Comparison of ENCODE assay signal across 30 cellular contexts in genomic region chr5:74188341-74188740, GRCh38.
"Had no signal": no experiment of that assay in that cellular context is flagged by ENCODE, and none has a peak within 500 bp of the region (broad histone marks: within the 10 kb centered on the region; RNA-seq: fewer than 3 reads in every experiment).

No MANE protein-coding gene starts in this region.

- H3K4me3 ChIP-seq: ovary, psoas muscle, skin epidermis, smooth muscle cell, spleen, stomach, thoracic aorta, thyroid gland, tibial nerve, upper lobe of left lung, vagina had no signal

- H3K4me2 ChIP-seq: smooth muscle cell had no signal

- H2AFZ ChIP-seq: neural progenitor cell, parathyroid adenoma had no signal

- H3K36me3 ChIP-seq: neural progenitor cell, neutrophil, ovary, spleen, stomach, thoracic aorta, thyroid gland, tibial nerve, upper lobe of left lung, vagina had no signal

- ATAC-seq: naive thymus-derived CD8-positive, alpha-beta T cell; natural killer cell treated with Interleukin-12 subunit alpha and Interleukin-12 subunit beta and Interleukin-15 and Interleukin-18, amount 100 ng/mL, for 72 hours; psoas muscle; right cardiac atrium; sciatic nerve; stimulated activated effector memory CD8-positive, alpha-beta T cell treated with anti-CD3 and anti-CD28 coated beads, Interleukin-12 subunit alpha, Interleukin-12 subunit beta, amount 100 ng/mL, for 72 hours; stimulated activated naive B cell treated with anti-CD40 and anti-IgM and Interleukin-4, amounts not matched to agents 10 μg/mL and 1 μg/mL and 100 μg/mL, for 72 hours had no signal

- H3K36me3 Mint-ChIP-seq: naive B cell; naive thymus-derived CD8-positive, alpha-beta T cell; natural killer cell treated with Interleukin-12 subunit alpha and Interleukin-12 subunit beta and Interleukin-15 and Interleukin-18, amount 100 ng/mL, for 72 hours; stimulated activated effector memory CD8-positive, alpha-beta T cell treated with anti-CD3 and anti-CD28 coated beads, Interleukin-12 subunit alpha, Interleukin-12 subunit beta, amount 100 ng/mL, for 72 hours; stimulated activated naive B cell treated with anti-CD40 and anti-IgM and Interleukin-4, amounts not matched to agents 10 μg/mL and 1 μg/mL and 100 μg/mL, for 72 hours had no signal

- H3K9me3 Mint-ChIP-seq: stimulated activated naive CD8-positive, alpha-beta T cell treated with anti-CD3 and anti-CD28 coated beads, Interleukin-15, Interleukin-2, amounts not matched to agents 100 ng/mL and 50 ng/mL, for 24 hours had no signal

- FAIRE-seq: urothelium cell line had no signal

- H3K4me1 ChIP-seq: parathyroid adenoma, spleen, thyroid gland, upper lobe of left lung, vagina had no signal

- H3K27ac ChIP-seq: neutrophil, ovary, parathyroid adenoma, psoas muscle, skin epidermis, spleen, stomach, thoracic aorta, thyroid gland, tibial nerve, upper lobe of left lung, vagina had no signal

- DNase-seq: naive B cell; naive thymus-derived CD8-positive, alpha-beta T cell; ovary; posterior cingulate gyrus; psoas muscle; right cardiac atrium; spleen; stimulated activated CD4-positive, alpha-beta T cell treated with anti-CD3 and anti-CD28 coated beads, Interleukin-12 subunit alpha, Interleukin-12 subunit beta, amount 100 ng/mL, for 4 hours; stimulated activated CD4-positive, alpha-beta T cell treated with anti-CD3 and anti-CD28 coated beads, Interleukin-2, amount 100 ng/mL, for 24 hours; stimulated activated CD4-positive, alpha-beta T cell treated with anti-CD3 and anti-CD28 coated beads, Interleukin-2, amount 100 ng/mL, for 48 hours; stimulated activated CD4-positive, alpha-beta T cell treated with anti-CD3 and anti-CD28 coated beads, Interleukin-4, amount 100 ng/mL, for 24 hours; stimulated activated naive B cell treated with anti-CD40 and anti-IgM and Interleukin-4, amounts not matched to agents 10 μg/mL and 1 μg/mL and 100 μg/mL, for 72 hours; stimulated activated naive CD4-positive, alpha-beta T cell treated with Interleukin-2 at 50 U/mL for 16 hours; stomach; thyroid gland; upper lobe of left lung had no signal

- H3K9me3 ChIP-seq: neutrophil, ovary, psoas muscle, thoracic aorta, thyroid gland, tibial nerve, upper lobe of left lung, vagina had no signal

- H3K9ac ChIP-seq: neural progenitor cell, parathyroid adenoma had no signal

- H3K27me3 ChIP-seq: neural progenitor cell, neutrophil, ovary, spleen, stomach, thyroid gland, tibial nerve, upper lobe of left lung, vagina had no signal

- H3K79me2 ChIP-seq: parathyroid adenoma had no signal

- H3K27me3 Mint-ChIP-seq: progenitor cell of endocrine pancreas had no signal

- H3K4me3 Mint-ChIP-seq: naive B cell; naive thymus-derived CD8-positive, alpha-beta T cell; natural killer cell treated with Interleukin-12 subunit alpha and Interleukin-12 subunit beta and Interleukin-15 and Interleukin-18, amount 100 ng/mL, for 72 hours; neural progenitor cell; stimulated activated effector memory CD8-positive, alpha-beta T cell treated with anti-CD3 and anti-CD28 coated beads, Interleukin-12 subunit alpha, Interleukin-12 subunit beta, amount 100 ng/mL, for 72 hours; stimulated activated naive B cell treated with anti-CD40 and anti-IgM and Interleukin-4, amounts not matched to agents 10 μg/mL and 1 μg/mL and 100 μg/mL, for 72 hours; stimulated activated naive CD8-positive, alpha-beta T cell treated with anti-CD3 and anti-CD28 coated beads, Interleukin-15, Interleukin-2, amounts not matched to agents 100 ng/mL and 50 ng/mL, for 24 hours had no signal

- H3K27ac Mint-ChIP-seq: naive B cell; naive thymus-derived CD8-positive, alpha-beta T cell; natural killer cell treated with Interleukin-12 subunit alpha and Interleukin-12 subunit beta and Interleukin-15 and Interleukin-18, amount 100 ng/mL, for 72 hours; neural progenitor cell; progenitor cell of endocrine pancreas; stimulated activated effector memory CD8-positive, alpha-beta T cell treated with anti-CD3 and anti-CD28 coated beads, Interleukin-12 subunit alpha, Interleukin-12 subunit beta, amount 100 ng/mL, for 72 hours; stimulated activated naive B cell treated with anti-CD40 and anti-IgM and Interleukin-4, amounts not matched to agents 10 μg/mL and 1 μg/mL and 100 μg/mL, for 72 hours; stimulated activated naive CD8-positive, alpha-beta T cell treated with anti-CD3 and anti-CD28 coated beads, Interleukin-15, Interleukin-2, amounts not matched to agents 100 ng/mL and 50 ng/mL, for 24 hours had no signal

- H3K4me1 Mint-ChIP-seq: naive B cell; naive thymus-derived CD8-positive, alpha-beta T cell; stimulated activated effector memory CD8-positive, alpha-beta T cell treated with anti-CD3 and anti-CD28 coated beads, Interleukin-12 subunit alpha, Interleukin-12 subunit beta, amount 100 ng/mL, for 72 hours had no signal
